In genomic region chr7:5424689-5425506, GRCh38 we compare ENCODE assay signal across 8 cellular contexts. TPM values are rescaled to one million over a fixed set of nuclear protein-coding genes. Genes with fewer than 3 reads are reported as not detected.
DNase-seq lines count a peak whose midpoint lies in the region; ATAC-seq, FAIRE-seq and TF ChIP-seq lines count a peak whose summit lies in the region.

No MANE protein-coding gene starts in this region.

- H4K20me1 ChIP-seq in OCI-LY3 (ENCODE audit: insufficient read depth, low read length): no peaks in the 10 kb centered on the region

- peak overlapping the region; percentile 41; the same call in 1 of the 2 replicates for H2AFZ ChIP-seq in OCI-LY3 (ENCODE audit: low read depth, low read length)

- DNase-seq in cerebellar cortex (ENCODE audit: low spot score) (peak; percentile 63), left colon (peak; percentile 48 to 66), middle frontal gyrus (ENCODE audit: extremely low spot score, low spot score) (no peak), GM19238 (ENCODE audit: insufficient read length, low spot score) (no peak)

- intact Hi-C loops in left colon (cut with DNase I, micrococcal nuclease): no loop called here

- H3K9me3 Mint-ChIP-seq in stimulated activated naive CD8-positive, alpha-beta T cell treated with anti-CD3 and anti-CD28 coated beads, Interleukin-15, Interleukin-2, amounts not matched to agents 100 ng/mL and 50 ng/mL, for 24 hours: no peaks in the 10 kb centered on the region

- no peak overlapping the region; the same call in 1 of the 2 replicates for H3K27ac ChIP-seq in OCI-LY3 (ENCODE audit: low read length)

- no peak for ATAC-seq in left colon

- H3K27me3 Mint-ChIP-seq in stimulated activated naive CD8-positive, alpha-beta T cell treated with anti-CD3 and anti-CD28 coated beads, Interleukin-15, Interleukin-2, amounts not matched to agents 100 ng/mL and 50 ng/mL, for 24 hours: peaks cover 65% of the 10 kb centered on the region

- no peaks in the 10 kb centered on the region for H3K36me3 Mint-ChIP-seq in stimulated activated naive CD8-positive, alpha-beta T cell treated with anti-CD3 and anti-CD28 coated beads, Interleukin-15, Interleukin-2, amounts not matched to agents 100 ng/mL and 50 ng/mL, for 24 hours (ENCODE audit: low read depth)

- H3K4me3 Mint-ChIP-seq in stimulated activated naive CD8-positive, alpha-beta T cell treated with anti-CD3 and anti-CD28 coated beads, Interleukin-15, Interleukin-2, amounts not matched to agents 100 ng/mL and 50 ng/mL, for 24 hours: peak overlapping the region; percentile 77

- peaks cover 13% of the 10 kb centered on the region; the same call in 1 of the 2 replicates for H3K79me2 ChIP-seq in OCI-LY3 (ENCODE audit: low read length)

- H3K4me1 Mint-ChIP-seq in stimulated activated naive CD8-positive, alpha-beta T cell treated with anti-CD3 and anti-CD28 coated beads, Interleukin-15, Interleukin-2, amounts not matched to agents 100 ng/mL and 50 ng/mL, for 24 hours (ENCODE audit: low read depth): peaks cover 55% of the 10 kb centered on the region

- peak; percentile 90 for FAIRE-seq in A204.1 (lab: Jason Lieb, UNC)
- peak; percentile 60 for FAIRE-seq in G401.6 (lab: Jason Lieb, UNC)

- H3K9me3 ChIP-seq in OCI-LY3 (ENCODE audit: insufficient read depth, low read length): no peaks in the 10 kb centered on the region

- H3K9ac ChIP-seq in OCI-LY3 (ENCODE audit: low read length): peak overlapping the region; percentile 62

- peak overlapping the region; percentile 68 for H3K27ac Mint-ChIP-seq in stimulated activated naive CD8-positive, alpha-beta T cell treated with anti-CD3 and anti-CD28 coated beads, Interleukin-15, Interleukin-2, amounts not matched to agents 100 ng/mL and 50 ng/mL, for 24 hours

- H3K36me3 ChIP-seq in OCI-LY3 (replicated peaks; ENCODE audit: low read depth, low read length): no peaks in the 10 kb centered on the region

- peak overlapping the region; percentile 81 for H3K4me2 ChIP-seq in OCI-LY3 (ENCODE audit: low read length)

- TF ChIP-seq CTCF in OCI-LY3 (IDR thresholded peaks at IDR 0.05; ENCODE audit: low read depth, low read length): no peak

- H3K4me1 ChIP-seq in OCI-LY3 (ENCODE audit: low read length): no peaks in the 10 kb centered on the region

- H3K27me3 ChIP-seq in OCI-LY3 (ENCODE audit: low read depth, low read length): peaks cover 6% of the 10 kb centered on the region

- H3K4me3 ChIP-seq in OCI-LY3 (ENCODE audit: low read length): peak overlapping the region; percentile 78

RNA-seq across cellular contexts. Expression of gene TNRC18, which starts 1.3 kb away (rescaled TPM):
- total RNA-seq in left colon: 100 to 1,000 TPM in 1 of 2 donors, 10 to 100 TPM in 1; 94.1 to 103 TPM

Comparison
In these comparisons a context has a peak if more than half of its experiments do, and no peak if none do; other contexts are left out.
1. DNase-seq: peak in cerebellar cortex (single experiment) and left colon (2 of 2); none in middle frontal gyrus (single experiment) and GM19238 (single experiment).